In genomic region chr6:136647363-136647763, GRCh38 we compare ENCODE assay signal across 8 cellular contexts.
DNase-seq lines count a peak whose midpoint lies in the region; ATAC-seq, FAIRE-seq and TF ChIP-seq lines count a peak whose summit lies in the region.

No MANE protein-coding gene starts in this region.

- POLR2A ChIA-PET in activated naive CD8-positive, alpha-beta T cell treated with anti-CD3 and anti-CD28 coated beads, Interleukin-2, amount 10 ng/mL, durations not matched to agents 7 days and 5 days (lab: Charles Lee), result interaction anchor here (1.2 to 5.7 kb wide), 3 partner anchors 142 to 174 kb away, joined by 3 to 93 read pairs (median 3); partner anchors contain the start of gene MAP3K5

- FAIRE-seq in HTR-8/SVneo (lab: Jason Lieb, UNC), result no peak

- ATAC-seq in GM19397 (IDR thresholded peaks at IDR 0.05; ENCODE audit: unreplicated experiment), result peak; percentile 51
- ATAC-seq in activated naive CD8-positive, alpha-beta T cell treated with anti-CD3 and anti-CD28 coated beads, Interleukin-2, amount 10 ng/mL, durations not matched to agents 7 days and 5 days (ENCODE audit: low read depth), result peak; percentile 92

- H3K4me1 Mint-ChIP-seq in activated naive CD8-positive, alpha-beta T cell treated with anti-CD3 and anti-CD28 coated beads, Interleukin-2, amount 10 ng/mL, durations not matched to agents 7 days and 5 days, result no peaks in the 10 kb centered on the region

- TF ChIP-seq POLR2A in vagina (IDR thresholded peaks at IDR 0.05), result no peak

- intact Hi-C loops in vagina (cut with DNase I), result no loop called here

- H3K4me3 Mint-ChIP-seq in activated naive CD8-positive, alpha-beta T cell treated with anti-CD3 and anti-CD28 coated beads, Interleukin-2, amount 10 ng/mL, durations not matched to agents 7 days and 5 days, result no peak overlapping the region

- H3K4me1 ChIP-seq in vagina, result peaks cover 17% of the 10 kb centered on the region

- H3K36me3 ChIP-seq in vagina, result no peaks in the 10 kb centered on the region

- H3K4me3 ChIP-seq in AG10803 (ENCODE audit: low read length), result no peak overlapping the region; the same call in 1 of the 2 replicates
- no peak overlapping the region for H3K4me3 ChIP-seq in vagina

- no peak for TF ChIP-seq CTCF in AG10803 (conservative IDR thresholded peaks at IDR 0.05; ENCODE audit: low read length)
- TF ChIP-seq CTCF in vagina (IDR thresholded peaks at IDR 0.05), result no peak

- no peaks in the 10 kb centered on the region for H3K36me3 Mint-ChIP-seq in activated naive CD8-positive, alpha-beta T cell treated with anti-CD3 and anti-CD28 coated beads, Interleukin-2, amount 10 ng/mL, durations not matched to agents 7 days and 5 days

- H3K27ac Mint-ChIP-seq in activated naive CD8-positive, alpha-beta T cell treated with anti-CD3 and anti-CD28 coated beads, Interleukin-2, amount 10 ng/mL, durations not matched to agents 7 days and 5 days, result no peak overlapping the region

- H3K9me3 ChIP-seq in vagina, result no peaks in the 10 kb centered on the region

- DNase-seq in AG10803 (ENCODE audit: low read depth), result peak; percentile 86
- DNase-seq in HTR-8/SVneo (ENCODE audit: insufficient read length, low spot score), result peak; percentile 56
- no peak for DNase-seq in activated naive CD8-positive, alpha-beta T cell treated with anti-CD3 and anti-CD28 coated beads, Interleukin-2, amount 10 ng/mL, durations not matched to agents 7 days and 5 days
- peak; percentile 96 to 97 for DNase-seq in lung microvascular endothelial cell (ENCODE audit: low read depth in 2 of 2)
- no peak for DNase-seq in vagina (ENCODE audit: extremely low spot score in 2 of 2)
- no peak for DNase-seq in NCI-H1105 treated with DMSO at 0.1 percent for 48 hours (lab: John Stamatoyannopoulos, UW)
- DNase-seq in nucleus accumbens (lab: John Stamatoyannopoulos, UW), result no peak

- H3K27me3 Mint-ChIP-seq in activated naive CD8-positive, alpha-beta T cell treated with anti-CD3 and anti-CD28 coated beads, Interleukin-2, amount 10 ng/mL, durations not matched to agents 7 days and 5 days, result no peaks in the 10 kb centered on the region

- no peaks in the 10 kb centered on the region for H3K27me3 ChIP-seq in vagina

- no peaks in the 10 kb centered on the region for H3K9me3 Mint-ChIP-seq in activated naive CD8-positive, alpha-beta T cell treated with anti-CD3 and anti-CD28 coated beads, Interleukin-2, amount 10 ng/mL, durations not matched to agents 7 days and 5 days

- peak overlapping the region; percentile 8 for H3K27ac ChIP-seq in vagina

Comparison
In these comparisons a context has a peak if more than half of its experiments do, and no peak if none do; other contexts are left out.
1. DNase-seq: peak in AG10803 (single experiment), HTR-8/SVneo (single experiment) and lung microvascular endothelial cell (2 of 2); none in activated naive CD8-positive, alpha-beta T cell treated with anti-CD3 and anti-CD28 coated beads, Interleukin-2, amount 10 ng/mL, durations not matched to agents 7 days and 5 days (single experiment), vagina (0 of 2), NCI-H1105 treated with DMSO at 0.1 percent for 48 hours (single experiment) and nucleus accumbens (0 of 56).